Comparison of ENCODE assay signal across 8 cellular contexts in genomic region chr20:266604-267562, GRCh38. TPM values are rescaled to one million over a fixed set of nuclear protein-coding genes. Genes with fewer than 3 reads are reported as not detected.
DNase-seq lines count a peak whose midpoint lies in the region; ATAC-seq, FAIRE-seq and TF ChIP-seq lines count a peak whose summit lies in the region.

No MANE protein-coding gene starts in this region.

- H3K36me3 ChIP-seq in bronchial epithelial cell (ENCODE audit: control insufficient read depth, insufficient read depth, low read length) (no peaks in the 10 kb centered on the region), keratinocyte (ENCODE audit: control insufficient read depth in 2 of 2, extremely low read depth in 1 of 2, insufficient read depth in 2 of 2, low read length in 2 of 2) (no peaks in the 10 kb centered on the region)

- no peak overlapping the region for H3K27ac ChIP-seq in keratinocyte (ENCODE audit: control insufficient read depth, insufficient read depth, low read length)

- H3K27me3 ChIP-seq in bronchial epithelial cell (ENCODE audit: control insufficient read depth, insufficient read depth, low read length) (peaks cover 6% of the 10 kb centered on the region), keratinocyte (ENCODE audit: control insufficient read depth, extremely low read depth, insufficient read depth, low read length) (peaks cover 15% of the 10 kb centered on the region)

- ATAC-seq in GM18520 (IDR thresholded peaks at IDR 0.05; ENCODE audit: unreplicated experiment): peak; percentile 87
- peak; percentile 93 for ATAC-seq in HG03095 (IDR thresholded peaks at IDR 0.05; ENCODE audit: unreplicated experiment)

- peak overlapping the region; percentile 60 for H3K9ac ChIP-seq in keratinocyte (ENCODE audit: control insufficient read depth, extremely low read depth, insufficient read depth, low read length)

- H3K79me2 ChIP-seq in keratinocyte (ENCODE audit: control insufficient read depth, insufficient read depth, low read length): no peaks in the 10 kb centered on the region

- peak; percentile 74 for DNase-seq in ACHN
- peak; percentile 86 for DNase-seq in NCI-H2171 (lab: John Stamatoyannopoulos, UW)
- DNase-seq in bronchial epithelial cell (ENCODE audit: low read depth): peak; percentile 34
- peak; percentile 25 for DNase-seq in keratinocyte (ENCODE audit: low read depth, low spot score)
- DNase-seq in stimulated activated CD4-positive, alpha-beta T cell treated with anti-CD3 and anti-CD28 coated beads, Interleukin-12 subunit alpha, Interleukin-12 subunit beta, amount 100 ng/mL, for 48 hours (ENCODE audit: low read depth in 2 of 3, low spot score in 1 of 3): peak; percentile 83 to 94 (median 87)

- in situ Hi-C loops in ACHN (cut with HindIII; ENCODE audit: low pct_ligation_motif_present, low pct_unique_long_range_greater_than_20kb, low sequenced_read_pairs): no loop called here

- H3K4me2 ChIP-seq in keratinocyte (ENCODE audit: control insufficient read depth, extremely low read depth, insufficient read depth, low read depth, low read length): peak overlapping the region; percentile 91

- dilution Hi-C loops in keratinocyte (cut with MboI; ENCODE audit: extremely low pct_ligation_motif_present, low sequenced_read_pairs): no loop called here

- no peaks in the 10 kb centered on the region for H3K9me3 ChIP-seq in keratinocyte (ENCODE audit: control insufficient read depth, low read depth, low read length)

- FAIRE-seq in bronchial epithelial cell (lab: Jason Lieb, UNC) (no peak), keratinocyte (lab: Jason Lieb, UNC) (no peak)

- H2AFZ ChIP-seq in keratinocyte (ENCODE audit: control insufficient read depth, low read length): peak overlapping the region; percentile 98

- H3K9me1 ChIP-seq in keratinocyte (ENCODE audit: control insufficient read depth, extremely low read depth, insufficient read depth, low read length): no peaks in the 10 kb centered on the region

- TF ChIP-seq CTCF in WI38 (IDR thresholded peaks at IDR 0.05; ENCODE audit: low read depth, low read length) (peak; percentile 87), bronchial epithelial cell (IDR thresholded peaks at IDR 0.05; ENCODE audit: insufficient read depth, low read length, severe bottlenecking) (peak; percentile 97), keratinocyte (optimal IDR thresholded peaks at IDR 0.05 in 1 of 3, IDR thresholded peaks at IDR 0.05 in 1 of 3, conservative IDR thresholded peaks at IDR 0.05 in 1 of 3; ENCODE audit: extremely low read depth in 1 of 3, insufficient read depth in 2 of 3, low read length in 3 of 3) (peak; percentile 75 to 99 (median 97))

- H3K4me3 ChIP-seq in WI38 (ENCODE audit: low read depth, low read length) (peak overlapping the region; percentile 60), bronchial epithelial cell (ENCODE audit: low read depth, low read length) (peak overlapping the region; percentile 39), keratinocyte (ENCODE audit: control insufficient read depth in 2 of 3, extremely low read depth in 1 of 3, insufficient read depth in 2 of 3, low read depth in 1 of 3, low read length in 3 of 3) (peak overlapping the region; percentile 22 to 73 (median 61))

- H4K20me1 ChIP-seq in keratinocyte (ENCODE audit: control insufficient read depth, extremely low read depth, insufficient read depth, low read length): no peaks in the 10 kb centered on the region

- peaks cover 3% of the 10 kb centered on the region for H3K4me1 ChIP-seq in keratinocyte (ENCODE audit: control insufficient read depth, extremely low read depth, insufficient read depth, low read length)

RNA-seq across cellular contexts. Expression of gene DEFB132, which starts 9.4 kb away (rescaled TPM):
- not detected in 2 replicates for total RNA-seq in bronchial epithelial cell
- not detected in 3 replicates for polyA plus RNA-seq in keratinocyte
- polyA plus RNA-seq in keratinocyte (2011; ENCODE audit: low read depth): not detected
- polyA plus RNA-seq in keratinocyte (2011; cell fraction: cytosol; rRNA removed): not detected in 2 replicates
- polyA plus RNA-seq in keratinocyte (2011; cell fraction: nucleus; rRNA removed): not detected in 2 replicates
- not detected in 2 replicates for polyA plus RNA-seq in keratinocyte (2012; ENCODE audit: low replicate concordance)
- polyA minus RNA-seq in keratinocyte: not detected in 3 replicates
- not detected for polyA minus RNA-seq in keratinocyte (2011; cell fraction: cytosol; rRNA and poly(A)+ RNA removed)
- not detected in 2 replicates for polyA minus RNA-seq in keratinocyte (2011; cell fraction: nucleus; rRNA and poly(A)+ RNA removed)

RNA-seq across cellular contexts. Expression of gene C20orf96, which starts 23.7 kb away (rescaled TPM):
- total RNA-seq in bronchial epithelial cell: 0.64 and 0.79 TPM in 2 replicates
- 3.5 to 4.7 TPM (median 3.6 TPM) in 3 replicates for polyA plus RNA-seq in keratinocyte
- 1.1 TPM for polyA plus RNA-seq in keratinocyte (2011; ENCODE audit: low read depth)
- polyA plus RNA-seq in keratinocyte (2011; cell fraction: cytosol; rRNA removed): 2.5 and 2.6 TPM in 2 replicates
- polyA plus RNA-seq in keratinocyte (2011; cell fraction: nucleus; rRNA removed): 5.8 and 6.0 TPM in 2 replicates
- 1.8 and 2.2 TPM in 2 replicates for polyA plus RNA-seq in keratinocyte (2012; ENCODE audit: low replicate concordance)
- polyA minus RNA-seq in keratinocyte: 0.89 to 2.6 TPM (median 0.96 TPM) in 3 replicates
- polyA minus RNA-seq in keratinocyte (2011; cell fraction: cytosol; rRNA and poly(A)+ RNA removed): 2.1 TPM
- polyA minus RNA-seq in keratinocyte (2011; cell fraction: nucleus; rRNA and poly(A)+ RNA removed): 1.3 and 1.7 TPM in 2 replicates

RNA-seq across cellular contexts. Expression of gene ZCCHC3, which starts 30.5 kb away (rescaled TPM):
- 9.7 and 11.1 TPM in 2 replicates for total RNA-seq in bronchial epithelial cell
- 4.9 to 6.8 TPM (median 5.7 TPM) in 3 replicates for polyA plus RNA-seq in keratinocyte
- 1.8 TPM for polyA plus RNA-seq in keratinocyte (2011; ENCODE audit: low read depth)
- 3.5 and 4.4 TPM in 2 replicates for polyA plus RNA-seq in keratinocyte (2011; cell fraction: cytosol; rRNA removed)
- 6.5 and 6.8 TPM in 2 replicates for polyA plus RNA-seq in keratinocyte (2011; cell fraction: nucleus; rRNA removed)
- polyA plus RNA-seq in keratinocyte (2012; ENCODE audit: low replicate concordance): 3.7 and 5.9 TPM in 2 replicates
- 3.6 to 5.8 TPM (median 3.7 TPM) in 3 replicates for polyA minus RNA-seq in keratinocyte
- 8.1 TPM for polyA minus RNA-seq in keratinocyte (2011; cell fraction: cytosol; rRNA and poly(A)+ RNA removed)
- 3.7 and 4.0 TPM in 2 replicates for polyA minus RNA-seq in keratinocyte (2011; cell fraction: nucleus; rRNA and poly(A)+ RNA removed)

RNA-seq across cellular contexts. Expression of gene DEFB129, which starts 39.8 kb away (rescaled TPM):
- not detected in 2 replicates for total RNA-seq in bronchial epithelial cell
- polyA plus RNA-seq in keratinocyte: not detected in 3 replicates
- not detected for polyA plus RNA-seq in keratinocyte (2011; ENCODE audit: low read depth)
- not detected in 2 replicates for polyA plus RNA-seq in keratinocyte (2011; cell fraction: cytosol; rRNA removed)
- polyA plus RNA-seq in keratinocyte (2011; cell fraction: nucleus; rRNA removed): not detected in 2 replicates
- not detected in 2 replicates for polyA plus RNA-seq in keratinocyte (2012; ENCODE audit: low replicate concordance)
- polyA minus RNA-seq in keratinocyte: not detected in 3 replicates
- polyA minus RNA-seq in keratinocyte (2011; cell fraction: cytosol; rRNA and poly(A)+ RNA removed): not detected
- polyA minus RNA-seq in keratinocyte (2011; cell fraction: nucleus; rRNA and poly(A)+ RNA removed): not detected in 2 replicates

RNA-seq across cellular contexts. Expression of gene SOX12, which starts 58.5 kb away (rescaled TPM):
- total RNA-seq in bronchial epithelial cell: 0.90 and 3.4 TPM in 2 replicates
- 1.4 to 3.5 TPM (median 1.9 TPM) in 3 replicates for polyA plus RNA-seq in keratinocyte
- polyA plus RNA-seq in keratinocyte (2011; ENCODE audit: low read depth): 0.54 TPM
- 1.7 and 3.5 TPM in 2 replicates for polyA plus RNA-seq in keratinocyte (2011; cell fraction: cytosol; rRNA removed)
- polyA plus RNA-seq in keratinocyte (2011; cell fraction: nucleus; rRNA removed): 5.4 and 7.0 TPM in 2 replicates
- 3.0 and 8.8 TPM in 2 replicates for polyA plus RNA-seq in keratinocyte (2012; ENCODE audit: low replicate concordance)
- polyA minus RNA-seq in keratinocyte: 1.2 to 4.6 TPM (median 1.3 TPM) in 3 replicates
- 4.6 TPM for polyA minus RNA-seq in keratinocyte (2011; cell fraction: cytosol; rRNA and poly(A)+ RNA removed)
- polyA minus RNA-seq in keratinocyte (2011; cell fraction: nucleus; rRNA and poly(A)+ RNA removed): 1.7 and 2.2 TPM in 2 replicates

Comparison
In these comparisons a context has a peak if more than half of its experiments do, and no peak if none do; other contexts are left out.
1. DNase-seq: peak in every context shown above with its lines; median percentile 87 in stimulated activated CD4-positive, alpha-beta T cell treated with anti-CD3 and anti-CD28 coated beads, Interleukin-12 subunit alpha, Interleukin-12 subunit beta, amount 100 ng/mL, for 48 hours; 86 in NCI-H2171; 74 in ACHN; 34 in bronchial epithelial cell; 25 in keratinocyte.